ENCODE assay signal across 8 cellular contexts in genomic region chr22:20429254-20430100, GRCh38. TPM values are rescaled to one million over a fixed set of nuclear protein-coding genes. Genes with fewer than 3 reads are reported as not detected.
DNase-seq lines count a peak whose midpoint lies in the region; ATAC-seq and TF ChIP-seq lines count a peak whose summit lies in the region.

No MANE protein-coding gene starts in this region.

- H3K27ac ChIP-seq in angular gyrus (ENCODE audit: low read depth, low read length) (peak overlapping the region; percentile 11), lower lobe of right lung (no peak overlapping the region), RWPE1 (no peak overlapping the region)

- ATAC-seq in HG02610 (IDR thresholded peaks at IDR 0.05; ENCODE audit: unreplicated experiment) (peak; percentile 56), lower lobe of right lung (peak; percentile 71 to 72)

- POLR2A ChIA-PET in RWPE1 (lab: Yijun Ruan, JAX; ENCODE audit: low non-redundant PET): no interaction called here

- DNase-seq in T-helper 9 cell: peak; percentile 82
- DNase-seq in lower lobe of right lung: peak; percentile 84
- peak; percentile 63 to 68 for DNase-seq in stimulated activated CD8-positive, alpha-beta memory T cell treated with anti-CD3 and anti-CD28 coated beads, Interleukin-7, amount 100 ng/mL, for 1 hour (ENCODE audit: low read depth in 2 of 2)
- no peak for DNase-seq in SHP77 (lab: John Stamatoyannopoulos, UW)
- no peak for DNase-seq in NK-92 (lab: John Stamatoyannopoulos, UW; ENCODE audit: unreplicated experiment)
- no peak for DNase-seq in RWPE1 (ENCODE audit: low spot score)

- H3K36me3 ChIP-seq in lower lobe of right lung: peaks cover 22% of the 10 kb centered on the region

- CTCF ChIA-PET in RWPE1 (lab: Yijun Ruan, JAX): interaction anchor here (0.7 kb wide), 1 partner anchor 27 kb away, joined by 3 read pairs; no protein-coding TSS in a partner anchor

- H3K9me3 ChIP-seq in lower lobe of right lung: no peaks in the 10 kb centered on the region

- peaks cover 30% of the 10 kb centered on the region for H3K4me1 ChIP-seq in lower lobe of right lung

- peak overlapping the region; percentile 54 for H3K4me3 ChIP-seq in lower lobe of right lung

- TF ChIP-seq CTCF in lower lobe of right lung (IDR thresholded peaks at IDR 0.05) (no peak), RWPE1 (conservative IDR thresholded peaks at IDR 0.05; ENCODE audit: low read depth) (no peak)

- peaks cover 50% of the 10 kb centered on the region for H3K27me3 ChIP-seq in lower lobe of right lung (ENCODE audit: low read depth)

- intact Hi-C loops in lower lobe of right lung (cut with DNase I): no loop called here

RNA-seq across cellular contexts. Expression of gene SCARF2, which starts 8.1 kb away (rescaled TPM):
- total RNA-seq in lower lobe of right lung: 12.6 TPM

RNA-seq across cellular contexts. Expression of gene ZNF74, which starts 35.5 kb away (rescaled TPM):
- 12.3 TPM for total RNA-seq in lower lobe of right lung

Comparison
In these comparisons a context has a peak if more than half of its experiments do, and no peak if none do; other contexts are left out.
1. DNase-seq: peak in T-helper 9 cell (single experiment), lower lobe of right lung (single experiment) and stimulated activated CD8-positive, alpha-beta memory T cell treated with anti-CD3 and anti-CD28 coated beads, Interleukin-7, amount 100 ng/mL, for 1 hour (2 of 2); none in SHP77 (0 of 2), NK-92 (single experiment) and RWPE1 (single experiment).